In the genomic region with DNA sequence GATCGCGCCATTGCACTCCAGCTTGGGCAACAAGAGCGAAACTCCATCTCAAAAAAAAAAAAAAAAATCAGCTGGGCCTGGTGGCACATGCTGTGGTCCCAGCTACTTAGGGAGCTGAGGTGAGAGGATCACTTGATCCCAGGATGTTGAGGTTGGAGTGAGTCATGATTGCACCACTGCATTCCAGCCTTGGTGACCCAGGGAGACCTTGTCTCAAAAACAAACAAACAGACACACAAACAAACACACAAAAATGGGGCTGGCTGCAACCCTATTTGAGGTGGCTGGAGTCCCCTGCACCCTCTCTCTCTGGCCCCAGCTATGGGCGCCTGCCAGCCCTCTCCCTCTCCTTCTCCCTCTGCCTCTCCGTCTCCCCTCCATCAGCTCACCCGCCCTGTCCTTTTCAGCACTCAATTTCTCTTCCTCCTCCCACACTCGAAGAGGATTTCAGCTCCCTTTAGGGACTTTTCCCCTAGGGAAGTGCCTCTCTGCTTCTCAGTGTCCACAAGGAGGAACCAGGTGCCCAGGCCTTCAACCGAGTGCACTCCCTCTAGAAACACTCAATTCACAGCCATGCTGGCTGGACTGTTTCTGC, we compare ENCODE assay signal across 1 cellular context.
TF ChIP-seq lines count a peak whose summit lies in the region.

No MANE protein-coding gene starts in this region.

TF ChIP-seq in HepG2, 621 proteins besides CTCF, POLR2A, EP300 and RAD21 (continued from another document and continues in another):
- TF ChIP-seq, protein P1, sequence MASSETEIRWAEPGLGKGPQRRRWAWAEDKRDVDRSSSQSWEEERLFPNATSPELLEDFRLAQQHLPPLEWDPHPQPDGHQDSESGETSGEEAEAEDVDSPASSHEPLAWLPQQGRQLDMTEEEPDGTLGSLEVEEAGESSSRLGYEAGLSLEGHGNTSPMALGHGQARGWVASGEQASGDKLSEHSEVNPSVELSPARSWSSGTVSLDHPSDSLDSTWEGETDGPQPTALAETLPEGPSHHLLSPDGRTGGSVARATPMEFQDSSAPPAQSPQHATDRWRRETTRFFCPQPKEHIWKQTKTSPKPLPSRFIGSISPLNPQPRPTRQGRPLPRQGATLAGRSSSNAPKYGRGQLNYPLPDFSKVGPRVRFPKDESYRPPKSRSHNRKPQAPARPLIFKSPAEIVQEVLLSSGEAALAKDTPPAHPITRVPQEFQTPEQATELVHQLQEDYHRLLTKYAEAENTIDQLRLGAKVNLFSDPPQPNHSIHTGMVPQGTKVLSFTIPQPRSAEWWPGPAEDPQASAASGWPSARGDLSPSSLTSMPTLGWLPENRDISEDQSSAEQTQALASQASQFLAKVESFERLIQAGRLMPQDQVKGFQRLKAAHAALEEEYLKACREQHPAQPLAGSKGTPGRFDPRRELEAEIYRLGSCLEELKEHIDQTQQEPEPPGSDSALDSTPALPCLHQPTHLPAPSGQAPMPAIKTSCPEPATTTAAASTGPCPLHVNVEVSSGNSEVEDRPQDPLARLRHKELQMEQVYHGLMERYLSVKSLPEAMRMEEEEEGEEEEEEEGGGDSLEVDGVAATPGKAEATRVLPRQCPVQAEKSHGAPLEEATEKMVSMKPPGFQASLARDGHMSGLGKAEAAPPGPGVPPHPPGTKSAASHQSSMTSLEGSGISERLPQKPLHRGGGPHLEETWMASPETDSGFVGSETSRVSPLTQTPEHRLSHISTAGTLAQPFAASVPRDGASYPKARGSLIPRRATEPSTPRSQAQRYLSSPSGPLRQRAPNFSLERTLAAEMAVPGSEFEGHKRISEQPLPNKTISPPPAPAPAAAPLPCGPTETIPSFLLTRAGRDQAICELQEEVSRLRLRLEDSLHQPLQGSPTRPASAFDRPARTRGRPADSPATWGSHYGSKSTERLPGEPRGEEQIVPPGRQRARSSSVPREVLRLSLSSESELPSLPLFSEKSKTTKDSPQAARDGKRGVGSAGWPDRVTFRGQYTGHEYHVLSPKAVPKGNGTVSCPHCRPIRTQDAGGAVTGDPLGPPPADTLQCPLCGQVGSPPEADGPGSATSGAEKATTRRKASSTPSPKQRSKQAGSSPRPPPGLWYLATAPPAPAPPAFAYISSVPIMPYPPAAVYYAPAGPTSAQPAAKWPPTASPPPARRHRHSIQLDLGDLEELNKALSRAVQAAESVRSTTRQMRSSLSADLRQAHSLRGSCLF (CRISPR knock-in tag; IDR thresholded peaks at IDR 0.05; ENCODE audit: borderline replicate concordance), result no peak
- TF ChIP-seq EZH2 (conservative IDR thresholded peaks at IDR 0.05; ENCODE audit: low read depth, low read length) (no peak), ZFP36 (IDR thresholded peaks at IDR 0.05; ENCODE audit: borderline replicate concordance, low read depth, low read length, partially characterized antibody) (no peak), FOXO1 (CRISPR knock-in tag; IDR thresholded peaks at IDR 0.05) (peak; percentile 77; the same call in 1 of the 2 replicates), ZNF430 (CRISPR knock-in tag; IDR thresholded peaks at IDR 0.05) (no peak; the same call in 1 of the 2 replicates), ZNF543 (CRISPR knock-in tag; IDR thresholded peaks at IDR 0.05) (no peak), MXI1 (IDR thresholded peaks at IDR 0.05; ENCODE audit: borderline replicate concordance, low read depth, low read length) (peak; percentile 49; the same call in 1 of the 3 replicates), ZNF616 (CRISPR knock-in tag; IDR thresholded peaks at IDR 0.05; ENCODE audit: low read depth) (no peak), SOX6 (IDR thresholded peaks at IDR 0.05) (no peak), SOX6 (CRISPR knock-in tag; IDR thresholded peaks at IDR 0.05) (peak; percentile 71), ATRX (CRISPR knock-in tag; IDR thresholded peaks at IDR 0.05; ENCODE audit: borderline replicate concordance) (no peak), CREM (IDR thresholded peaks at IDR 0.05) (no peak), CREM (CRISPR knock-in tag; IDR thresholded peaks at IDR 0.05) (no peak), SMAD3 (CRISPR knock-in tag; IDR thresholded peaks at IDR 0.05) (0 out of 2 replicates have a peak, but pooled peaks have one; percentile 41), SIX1 (CRISPR knock-in tag; IDR thresholded peaks at IDR 0.05; ENCODE audit: borderline replicate concordance) (no peak), ZNF598 (CRISPR knock-in tag; IDR thresholded peaks at IDR 0.05; ENCODE audit: borderline replicate concordance) (no peak), MATR3 (CRISPR knock-in tag; IDR thresholded peaks at IDR 0.05) (no peak), MAFF (IDR thresholded peaks at IDR 0.05; ENCODE audit: low read depth, low read length) (no peak), FOXA1 (IDR thresholded peaks at IDR 0.05) (no peak), FOXA1 (CRISPR knock-in tag; IDR thresholded peaks at IDR 0.05) (peak; percentile 59; the same call in 1 of the 2 replicates), GFI1 (CRISPR knock-in tag; IDR thresholded peaks at IDR 0.05; ENCODE audit: borderline replicate concordance) (no peak), ZNF570 (CRISPR knock-in tag; IDR thresholded peaks at IDR 0.05; ENCODE audit: borderline replicate concordance) (no peak), ASH2L (IDR thresholded peaks at IDR 0.05; ENCODE audit: insufficient read length, low read depth, low read length) (no peak), ZNF484 (CRISPR knock-in tag; IDR thresholded peaks at IDR 0.05; ENCODE audit: borderline replicate concordance, low read depth) (no peak), NR2F6 (IDR thresholded peaks at IDR 0.05) (peak; percentile 78), NR2F6 (CRISPR knock-in tag; IDR thresholded peaks at IDR 0.05) (peak; percentile 89), ZNF335 (CRISPR knock-in tag; IDR thresholded peaks at IDR 0.05) (no peak), GATA4 (IDR thresholded peaks at IDR 0.05; ENCODE audit: borderline replicate concordance, low read depth) (no peak), ATF7 (IDR thresholded peaks at IDR 0.05) (peak; percentile 63; the same call in 1 of the 2 replicates), ATF7 (CRISPR knock-in tag; IDR thresholded peaks at IDR 0.05) (no peak), ZNF607 (CRISPR knock-in tag; IDR thresholded peaks at IDR 0.05; ENCODE audit: borderline replicate concordance) (peak; percentile 69; the same call in 1 of the 2 replicates), HMG20B (CRISPR knock-in tag; conservative IDR thresholded peaks at IDR 0.05) (no peak), RXRB (CRISPR knock-in tag; IDR thresholded peaks at IDR 0.05; ENCODE audit: borderline replicate concordance) (peak; percentile 81), ZNF30 (CRISPR knock-in tag; IDR thresholded peaks at IDR 0.05) (no peak), ZSCAN25 (CRISPR knock-in tag; IDR thresholded peaks at IDR 0.05) (no peak), ZNF224 (CRISPR knock-in tag; IDR thresholded peaks at IDR 0.05) (no peak), PAF1 (CRISPR knock-in tag; IDR thresholded peaks at IDR 0.05) (no peak), ZNF75D (CRISPR knock-in tag; IDR thresholded peaks at IDR 0.05; ENCODE audit: borderline replicate concordance) (no peak)
- TF ChIP-seq, protein P2, sequence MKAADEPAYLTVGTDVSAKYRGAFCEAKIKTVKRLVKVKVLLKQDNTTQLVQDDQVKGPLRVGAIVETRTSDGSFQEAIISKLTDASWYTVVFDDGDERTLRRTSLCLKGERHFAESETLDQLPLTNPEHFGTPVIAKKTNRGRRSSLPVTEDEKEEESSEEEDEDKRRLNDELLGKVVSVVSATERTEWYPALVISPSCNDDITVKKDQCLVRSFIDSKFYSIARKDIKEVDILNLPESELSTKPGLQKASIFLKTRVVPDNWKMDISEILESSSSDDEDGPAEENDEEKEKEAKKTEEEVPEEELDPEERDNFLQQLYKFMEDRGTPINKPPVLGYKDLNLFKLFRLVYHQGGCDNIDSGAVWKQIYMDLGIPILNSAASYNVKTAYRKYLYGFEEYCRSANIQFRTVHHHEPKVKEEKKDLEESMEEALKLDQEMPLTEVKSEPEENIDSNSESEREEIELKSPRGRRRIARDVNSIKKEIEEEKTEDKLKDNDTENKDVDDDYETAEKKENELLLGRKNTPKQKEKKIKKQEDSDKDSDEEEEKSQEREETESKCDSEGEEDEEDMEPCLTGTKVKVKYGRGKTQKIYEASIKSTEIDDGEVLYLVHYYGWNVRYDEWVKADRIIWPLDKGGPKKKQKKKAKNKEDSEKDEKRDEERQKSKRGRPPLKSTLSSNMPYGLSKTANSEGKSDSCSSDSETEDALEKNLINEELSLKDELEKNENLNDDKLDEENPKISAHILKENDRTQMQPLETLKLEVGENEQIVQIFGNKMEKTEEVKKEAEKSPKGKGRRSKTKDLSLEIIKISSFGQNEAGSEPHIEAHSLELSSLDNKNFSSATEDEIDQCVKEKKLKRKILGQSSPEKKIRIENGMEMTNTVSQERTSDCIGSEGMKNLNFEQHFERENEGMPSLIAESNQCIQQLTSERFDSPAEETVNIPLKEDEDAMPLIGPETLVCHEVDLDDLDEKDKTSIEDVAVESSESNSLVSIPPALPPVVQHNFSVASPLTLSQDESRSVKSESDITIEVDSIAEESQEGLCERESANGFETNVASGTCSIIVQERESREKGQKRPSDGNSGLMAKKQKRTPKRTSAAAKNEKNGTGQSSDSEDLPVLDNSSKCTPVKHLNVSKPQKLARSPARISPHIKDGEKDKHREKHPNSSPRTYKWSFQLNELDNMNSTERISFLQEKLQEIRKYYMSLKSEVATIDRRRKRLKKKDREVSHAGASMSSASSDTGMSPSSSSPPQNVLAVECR (CRISPR knock-in tag; IDR thresholded peaks at IDR 0.05; ENCODE audit: borderline replicate concordance), result peak; percentile 53; the same call in 1 of the 2 replicates
- TF ChIP-seq, protein P3, sequence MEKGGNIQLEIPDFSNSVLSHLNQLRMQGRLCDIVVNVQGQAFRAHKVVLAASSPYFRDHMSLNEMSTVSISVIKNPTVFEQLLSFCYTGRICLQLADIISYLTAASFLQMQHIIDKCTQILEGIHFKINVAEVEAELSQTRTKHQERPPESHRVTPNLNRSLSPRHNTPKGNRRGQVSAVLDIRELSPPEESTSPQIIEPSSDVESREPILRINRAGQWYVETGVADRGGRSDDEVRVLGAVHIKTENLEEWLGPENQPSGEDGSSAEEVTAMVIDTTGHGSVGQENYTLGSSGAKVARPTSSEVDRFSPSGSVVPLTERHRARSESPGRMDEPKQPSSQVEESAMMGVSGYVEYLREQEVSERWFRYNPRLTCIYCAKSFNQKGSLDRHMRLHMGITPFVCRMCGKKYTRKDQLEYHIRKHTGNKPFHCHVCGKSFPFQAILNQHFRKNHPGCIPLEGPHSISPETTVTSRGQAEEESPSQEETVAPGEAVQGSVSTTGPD (CRISPR knock-in tag; IDR thresholded peaks at IDR 0.05), result no peak
- TF ChIP-seq, protein P4, sequence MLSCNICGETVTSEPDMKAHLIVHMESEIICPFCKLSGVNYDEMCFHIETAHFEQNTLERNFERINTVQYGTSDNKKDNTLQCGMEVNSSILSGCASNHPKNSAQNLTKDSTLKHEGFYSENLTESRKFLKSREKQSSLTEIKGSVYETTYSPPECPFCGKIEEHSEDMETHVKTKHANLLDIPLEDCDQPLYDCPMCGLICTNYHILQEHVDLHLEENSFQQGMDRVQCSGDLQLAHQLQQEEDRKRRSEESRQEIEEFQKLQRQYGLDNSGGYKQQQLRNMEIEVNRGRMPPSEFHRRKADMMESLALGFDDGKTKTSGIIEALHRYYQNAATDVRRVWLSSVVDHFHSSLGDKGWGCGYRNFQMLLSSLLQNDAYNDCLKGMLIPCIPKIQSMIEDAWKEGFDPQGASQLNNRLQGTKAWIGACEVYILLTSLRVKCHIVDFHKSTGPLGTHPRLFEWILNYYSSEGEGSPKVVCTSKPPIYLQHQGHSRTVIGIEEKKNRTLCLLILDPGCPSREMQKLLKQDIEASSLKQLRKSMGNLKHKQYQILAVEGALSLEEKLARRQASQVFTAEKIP (CRISPR knock-in tag; IDR thresholded peaks at IDR 0.05; ENCODE audit: borderline replicate concordance), result no peak
- TF ChIP-seq, protein P5, sequence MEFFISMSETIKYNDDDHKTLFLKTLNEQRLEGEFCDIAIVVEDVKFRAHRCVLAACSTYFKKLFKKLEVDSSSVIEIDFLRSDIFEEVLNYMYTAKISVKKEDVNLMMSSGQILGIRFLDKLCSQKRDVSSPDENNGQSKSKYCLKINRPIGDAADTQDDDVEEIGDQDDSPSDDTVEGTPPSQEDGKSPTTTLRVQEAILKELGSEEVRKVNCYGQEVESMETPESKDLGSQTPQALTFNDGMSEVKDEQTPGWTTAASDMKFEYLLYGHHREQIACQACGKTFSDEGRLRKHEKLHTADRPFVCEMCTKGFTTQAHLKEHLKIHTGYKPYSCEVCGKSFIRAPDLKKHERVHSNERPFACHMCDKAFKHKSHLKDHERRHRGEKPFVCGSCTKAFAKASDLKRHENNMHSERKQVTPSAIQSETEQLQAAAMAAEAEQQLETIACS (CRISPR knock-in tag; IDR thresholded peaks at IDR 0.05), result no peak
- TF ChIP-seq, protein P6, sequence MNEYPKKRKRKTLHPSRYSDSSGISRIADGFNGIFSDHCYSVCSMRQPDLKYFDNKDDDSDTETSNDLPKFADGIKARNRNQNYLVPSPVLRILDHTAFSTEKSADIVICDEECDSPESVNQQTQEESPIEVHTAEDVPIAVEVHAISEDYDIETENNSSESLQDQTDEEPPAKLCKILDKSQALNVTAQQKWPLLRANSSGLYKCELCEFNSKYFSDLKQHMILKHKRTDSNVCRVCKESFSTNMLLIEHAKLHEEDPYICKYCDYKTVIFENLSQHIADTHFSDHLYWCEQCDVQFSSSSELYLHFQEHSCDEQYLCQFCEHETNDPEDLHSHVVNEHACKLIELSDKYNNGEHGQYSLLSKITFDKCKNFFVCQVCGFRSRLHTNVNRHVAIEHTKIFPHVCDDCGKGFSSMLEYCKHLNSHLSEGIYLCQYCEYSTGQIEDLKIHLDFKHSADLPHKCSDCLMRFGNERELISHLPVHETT (CRISPR knock-in tag; conservative IDR thresholded peaks at IDR 0.05), result no peak
- TF ChIP-seq, protein P7, sequence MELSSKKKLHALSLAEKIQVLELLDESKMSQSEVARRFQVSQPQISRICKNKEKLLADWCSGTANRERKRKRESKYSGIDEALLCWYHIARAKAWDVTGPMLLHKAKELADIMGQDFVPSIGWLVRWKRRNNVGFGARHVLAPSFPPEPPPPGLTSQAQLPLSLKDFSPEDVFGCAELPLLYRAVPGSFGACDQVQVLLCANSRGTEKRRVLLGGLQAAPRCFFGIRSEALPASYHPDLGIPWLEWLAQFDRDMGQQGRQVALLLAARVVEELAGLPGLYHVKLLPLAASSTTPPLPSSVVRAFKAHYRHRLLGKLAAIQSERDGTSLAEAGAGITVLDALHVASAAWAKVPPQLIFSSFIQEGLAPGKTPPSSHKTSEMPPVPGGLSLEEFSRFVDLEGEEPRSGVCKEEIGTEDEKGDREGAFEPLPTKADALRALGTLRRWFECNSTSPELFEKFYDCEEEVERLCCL (CRISPR knock-in tag; IDR thresholded peaks at IDR 0.05; ENCODE audit: borderline replicate concordance), result no peak
- TF ChIP-seq, protein P8, sequence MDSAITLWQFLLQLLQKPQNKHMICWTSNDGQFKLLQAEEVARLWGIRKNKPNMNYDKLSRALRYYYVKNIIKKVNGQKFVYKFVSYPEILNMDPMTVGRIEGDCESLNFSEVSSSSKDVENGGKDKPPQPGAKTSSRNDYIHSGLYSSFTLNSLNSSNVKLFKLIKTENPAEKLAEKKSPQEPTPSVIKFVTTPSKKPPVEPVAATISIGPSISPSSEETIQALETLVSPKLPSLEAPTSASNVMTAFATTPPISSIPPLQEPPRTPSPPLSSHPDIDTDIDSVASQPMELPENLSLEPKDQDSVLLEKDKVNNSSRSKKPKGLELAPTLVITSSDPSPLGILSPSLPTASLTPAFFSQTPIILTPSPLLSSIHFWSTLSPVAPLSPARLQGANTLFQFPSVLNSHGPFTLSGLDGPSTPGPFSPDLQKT (CRISPR knock-in tag; IDR thresholded peaks at IDR 0.05; ENCODE audit: borderline replicate concordance), result no peak
